10 cellular contexts compared by ENCODE assay signal in the genomic region with DNA sequence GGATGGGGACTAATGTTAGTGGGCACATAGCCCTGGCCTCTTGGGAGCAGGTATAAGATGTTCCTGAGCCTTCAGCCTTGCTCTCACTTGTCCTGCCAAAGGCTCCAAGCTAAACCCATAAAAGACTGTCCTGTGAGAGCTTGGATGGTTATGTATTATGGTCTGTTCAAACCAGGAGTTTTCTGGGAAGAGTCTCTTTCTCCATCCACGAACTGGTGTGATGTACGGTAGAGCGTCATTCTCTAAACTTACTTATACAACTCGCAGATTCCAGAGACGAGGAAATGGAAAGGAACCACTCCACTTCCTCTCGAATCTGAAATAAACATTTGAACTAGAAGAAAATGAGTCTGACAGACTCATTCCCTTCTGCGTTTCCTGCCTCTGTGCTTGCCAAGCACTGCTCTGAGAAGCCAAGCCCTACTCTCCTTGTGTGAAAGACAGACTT. TPM values are rescaled to one million over a fixed set of nuclear protein-coding genes. Genes with fewer than 3 reads are reported as not detected.
DNase-seq lines count a peak whose midpoint lies in the region; ATAC-seq, FAIRE-seq and TF ChIP-seq lines count a peak whose summit lies in the region.
"Had no signal": no experiment of that assay in that cellular context is flagged by ENCODE, and none has a peak within 500 bp of the region (broad histone marks: within the 10 kb centered on the region; RNA-seq: fewer than 3 reads in every experiment).

No MANE protein-coding gene starts in this region.

- H3K27me3 ChIP-seq in GM23248 (replicated peaks; ENCODE audit: insufficient read depth) = no peaks in the 10 kb centered on the region
- H3K27me3 ChIP-seq in mammary epithelial cell (ENCODE audit: insufficient read depth, low read length) = peaks cover 21% of the 10 kb centered on the region
- no peaks in the 10 kb centered on the region for H3K27me3 ChIP-seq in pancreas

- in situ Hi-C loops in GM23248 (cut with MboI) = no loop called here
- in situ Hi-C loops in mammary epithelial cell (cut with MboI; ENCODE audit: low sequenced_read_pairs in 2 of 2) = no loop called here

- no peaks in the 10 kb centered on the region for H3K9me2 ChIP-seq in GM23248 (ENCODE audit: insufficient read depth)

- H3K27me3 Mint-ChIP-seq in activated T-helper 1 cell treated with anti-CD3 and anti-CD28 coated beads, Interleukin-12 subunit alpha, Interleukin-12 subunit beta, Interleukin-2, Interleukin-4 antibody, amounts not matched to agents 30 ng/mL and 10 ng/mL and 1 ng/mL, durations not matched to agents 14 hours and 24 hours and 36 hours (ENCODE audit: insufficient read depth) = peaks cover 33% of the 10 kb centered on the region
- H3K27me3 Mint-ChIP-seq in activated T-cell treated with anti-CD3 and anti-CD28 coated beads, Interleukin-2, amount 50 U/mL, for 24 hours = peaks cover 18% of the 10 kb centered on the region

- H3K36me3 ChIP-seq in GM23248 (ENCODE audit: low read depth) (no peaks in the 10 kb centered on the region), mammary epithelial cell (ENCODE audit: insufficient read depth, low read length) (no peaks in the 10 kb centered on the region), pancreas (no peaks in the 10 kb centered on the region)

- H3F3A ChIP-seq in GM23248 (ENCODE audit: insufficient read depth) = peaks cover 23% of the 10 kb centered on the region

- peaks cover 10% of the 10 kb centered on the region for H3K4me1 Mint-ChIP-seq in activated T-helper 1 cell treated with anti-CD3 and anti-CD28 coated beads, Interleukin-12 subunit alpha, Interleukin-12 subunit beta, Interleukin-2, Interleukin-4 antibody, amounts not matched to agents 30 ng/mL and 10 ng/mL and 1 ng/mL, durations not matched to agents 14 hours and 24 hours and 36 hours (ENCODE audit: low read depth)
- peaks cover 10% of the 10 kb centered on the region for H3K4me1 Mint-ChIP-seq in activated T-cell treated with anti-CD3 and anti-CD28 coated beads, Interleukin-2, amount 50 U/mL, for 24 hours (ENCODE audit: low read depth)

- H3K79me2 ChIP-seq in GM23248 (ENCODE audit: insufficient read depth) (no peaks in the 10 kb centered on the region; the same call in 1 of the 2 replicates), mammary epithelial cell (ENCODE audit: insufficient read depth, low read length) (no peaks in the 10 kb centered on the region)

- no peak overlapping the region for H3K4me3 Mint-ChIP-seq in activated T-helper 1 cell treated with anti-CD3 and anti-CD28 coated beads, Interleukin-12 subunit alpha, Interleukin-12 subunit beta, Interleukin-2, Interleukin-4 antibody, amounts not matched to agents 30 ng/mL and 10 ng/mL and 1 ng/mL, durations not matched to agents 14 hours and 24 hours and 36 hours
- H3K4me3 Mint-ChIP-seq in activated T-cell treated with anti-CD3 and anti-CD28 coated beads, Interleukin-2, amount 50 U/mL, for 24 hours = no peak overlapping the region
- H3K4me3 Mint-ChIP-seq: activated CD8-positive, alpha-beta T cell treated with anti-CD3 and anti-CD28 coated beads, Interleukin-2, amount 10 ng/mL, durations not matched to agents 7 days and 5 days had no signal

- CTCF ChIA-PET in mammary epithelial cell (lab: Charles Lee; ENCODE audit: low non-redundant PET) = no interaction called here

- H3K27ac ChIP-seq in GM23248 = peak overlapping the region; percentile 1; the same call in 1 of the 2 replicates
- H3K27ac ChIP-seq in mammary epithelial cell (ENCODE audit: insufficient read depth, low read depth, low read length) = no peak overlapping the region
- peak overlapping the region in 1 of 4 donors; percentile 2 for H3K27ac ChIP-seq in pancreas

- dilution Hi-C loops in mammary epithelial cell (cut with HindIII; ENCODE audit: low sequenced_read_pairs) = no loop called here

- peak overlapping the region; percentile 77 for H2AFZ ChIP-seq in GM23248
- peak overlapping the region; percentile 54 for H2AFZ ChIP-seq in mammary epithelial cell (ENCODE audit: low read depth, low read length)

- 5% methylated on average over 7 of the region's 7 CpGs for WGBS in GM23248 (ENCODE audit: low coverage in 1 of 2, low lambda C conversion rate in 2 of 2, missing lambda C conversion rate in 2 of 2), 2 experiments
- 16% methylated on average over 7 of the region's 7 CpGs for WGBS in mammary epithelial cell (ENCODE audit: low coverage, missing lambda C conversion rate)
- WGBS in pancreas, 2 donors = 52 to 64% methylated on average over 7 of the region's 7 CpGs

- H3K4me3 ChIP-seq in GM23248 = peak overlapping the region; percentile 53
- H3K4me3 ChIP-seq in mammary epithelial cell (replicated peaks in 1 of 3; ENCODE audit: insufficient read depth in 1 of 3, low read depth in 2 of 3, low read length in 3 of 3) = no peak overlapping the region
- H3K4me3 ChIP-seq in skeletal muscle cell (ENCODE audit: low read depth, low read length) = peak overlapping the region; percentile 7
- no peak overlapping the region for H3K4me3 ChIP-seq in pancreas

- no peak overlapping the region for H3K27ac Mint-ChIP-seq in activated T-helper 1 cell treated with anti-CD3 and anti-CD28 coated beads, Interleukin-12 subunit alpha, Interleukin-12 subunit beta, Interleukin-2, Interleukin-4 antibody, amounts not matched to agents 30 ng/mL and 10 ng/mL and 1 ng/mL, durations not matched to agents 14 hours and 24 hours and 36 hours
- no peak overlapping the region for H3K27ac Mint-ChIP-seq in activated T-cell treated with anti-CD3 and anti-CD28 coated beads, Interleukin-2, amount 50 U/mL, for 24 hours
- H3K27ac Mint-ChIP-seq: activated CD8-positive, alpha-beta T cell treated with anti-CD3 and anti-CD28 coated beads, Interleukin-2, amount 10 ng/mL, durations not matched to agents 7 days and 5 days had no signal

- intact Hi-C loops in mammary epithelial cell (cut with micrococcal nuclease) (no loop called here), pancreas (cut with DNase I) (no loop called here)
- intact Hi-C loops in activated T-helper 1 cell treated with anti-CD3 and anti-CD28 coated beads, Interleukin-12 subunit alpha, Interleukin-12 subunit beta, Interleukin-2, Interleukin-4 antibody, amounts not matched to agents 30 ng/mL and 10 ng/mL and 1 ng/mL, durations not matched to agents 14 hours and 24 hours and 36 hours (cut with micrococcal nuclease) = no loop called here

- H4K20me1 ChIP-seq in GM23248 (ENCODE audit: insufficient read depth) (no peaks in the 10 kb centered on the region), mammary epithelial cell (ENCODE audit: insufficient read depth, low read length) (no peaks in the 10 kb centered on the region)

- DNase-seq in GM23248 (peak; percentile 50), mammary epithelial cell (no peak), inferior parietal cortex (ENCODE audit: extremely low spot score) (peak; percentile 58), skeletal muscle cell (ENCODE audit: low read depth) (no peak), pancreas (no peak), germinal center (ENCODE audit: low spot score) (no peak)
- no peak for DNase-seq in activated T-helper 1 cell treated with anti-CD3 and anti-CD28 coated beads, Interleukin-12 subunit alpha, Interleukin-12 subunit beta, Interleukin-2, Interleukin-4 antibody, amounts not matched to agents 30 ng/mL and 10 ng/mL and 1 ng/mL, durations not matched to agents 14 hours and 24 hours and 36 hours (ENCODE audit: low spot score)
- no peak for DNase-seq in activated T-cell treated with anti-CD3 and anti-CD28 coated beads, Interleukin-2, amount 50 U/mL, for 24 hours
- DNase-seq: activated CD8-positive, alpha-beta T cell treated with anti-CD3 and anti-CD28 coated beads, Interleukin-2, amount 10 ng/mL, durations not matched to agents 7 days and 5 days; Caco-2 had no signal

- no peaks in the 10 kb centered on the region for H3K9me3 ChIP-seq in GM23248 (ENCODE audit: low read depth)
- no peaks in the 10 kb centered on the region for H3K9me3 ChIP-seq in mammary epithelial cell (replicated peaks; ENCODE audit: insufficient read depth, low read length)
- H3K9me3 ChIP-seq in pancreas = no peaks in the 10 kb centered on the region
- H3K9me3 ChIP-seq: Caco-2 had no signal

- H3K4me1 ChIP-seq in GM23248 (ENCODE audit: insufficient read depth) = peaks cover 15% of the 10 kb centered on the region
- H3K4me1 ChIP-seq in mammary epithelial cell (ENCODE audit: insufficient read depth, low read length) = peaks cover 19% of the 10 kb centered on the region
- H3K4me1 ChIP-seq in pancreas = peaks cover 0 to 5% (median 0%) of the 10 kb centered on the region in 3 donors
- H3K4me1 ChIP-seq: Caco-2 had no signal

- H3K9ac ChIP-seq in GM23248 (peak overlapping the region; percentile 28), mammary epithelial cell (ENCODE audit: insufficient read depth, low read length) (no peak overlapping the region)

- no peak for TF ChIP-seq CTCF in mammary epithelial cell (conservative IDR thresholded peaks at IDR 0.05 in 1 of 2, IDR thresholded peaks at IDR 0.05 in 1 of 2; ENCODE audit: extremely low read depth in 1 of 2, insufficient read depth in 1 of 2, low read depth in 1 of 2, low read length in 2 of 2)
- TF ChIP-seq CTCF in pancreas (IDR thresholded peaks at IDR 0.05) = no peak

- ATAC-seq in pancreas = no peak
- ATAC-seq: activated CD8-positive, alpha-beta T cell treated with anti-CD3 and anti-CD28 coated beads, Interleukin-2, amount 10 ng/mL, durations not matched to agents 7 days and 5 days had no signal

- no peaks in the 10 kb centered on the region for H3K36me3 Mint-ChIP-seq in activated T-helper 1 cell treated with anti-CD3 and anti-CD28 coated beads, Interleukin-12 subunit alpha, Interleukin-12 subunit beta, Interleukin-2, Interleukin-4 antibody, amounts not matched to agents 30 ng/mL and 10 ng/mL and 1 ng/mL, durations not matched to agents 14 hours and 24 hours and 36 hours (ENCODE audit: low read depth)
- peaks cover 4% of the 10 kb centered on the region for H3K36me3 Mint-ChIP-seq in activated T-cell treated with anti-CD3 and anti-CD28 coated beads, Interleukin-2, amount 50 U/mL, for 24 hours (ENCODE audit: low read depth)

- no peaks in the 10 kb centered on the region for H3K9me3 Mint-ChIP-seq in activated T-helper 1 cell treated with anti-CD3 and anti-CD28 coated beads, Interleukin-12 subunit alpha, Interleukin-12 subunit beta, Interleukin-2, Interleukin-4 antibody, amounts not matched to agents 30 ng/mL and 10 ng/mL and 1 ng/mL, durations not matched to agents 14 hours and 24 hours and 36 hours
- no peaks in the 10 kb centered on the region for H3K9me3 Mint-ChIP-seq in activated T-cell treated with anti-CD3 and anti-CD28 coated beads, Interleukin-2, amount 50 U/mL, for 24 hours

- BruUV-seq in mammary epithelial cell (replicated peaks; lab: Mats Ljungman, UMichigan) = no TSS peak

- H3K4me2 ChIP-seq in GM23248 (ENCODE audit: unreplicated experiment) (peak overlapping the region; percentile 72), mammary epithelial cell (ENCODE audit: insufficient read depth, low read depth, low read length) (no peak overlapping the region)

- no peak for FAIRE-seq in pancreas (lab: Jason Lieb, UNC)

RNA-seq across cellular contexts. Expression of a gene that starts 5.3 kb away (rescaled TPM):
- 0.97 and 1.9 TPM in 2 replicates for total RNA-seq in GM23248 (2014; rRNA removed; shearing (Covaris generic))
- 0.38 and 0.39 TPM in 2 replicates for polyA plus RNA-seq in GM23248 (2016; fragmentation: Nextera tagmentation; extraction: Ambion mirVana)
- total RNA-seq in mammary epithelial cell = under 1 TPM; 0.14 to 0.33 TPM
- not detected for polyA plus RNA-seq in mammary epithelial cell
- not detected for polyA minus RNA-seq in mammary epithelial cell
- total RNA-seq in pancreas = 1 to 10 TPM; 1.1 to 3.4 (median 2.0) TPM
- 1 to 10 TPM; 1.7 to 3.5 TPM for polyA plus RNA-seq in pancreas
- 0.15 and 0.16 TPM in 2 replicates for total RNA-seq in activated T-helper 1 cell treated with anti-CD3 and anti-CD28 coated beads, Interleukin-12 subunit alpha, Interleukin-12 subunit beta, Interleukin-2, Interleukin-4 antibody, amounts not matched to agents 30 ng/mL and 10 ng/mL and 1 ng/mL, durations not matched to agents 14 hours and 24 hours and 36 hours
- total RNA-seq: Caco-2 had no signal

RNA-seq across cellular contexts. Expression of a gene that starts 35.9 kb away (rescaled TPM):
- total RNA-seq in GM23248 (2014; rRNA removed; shearing (Covaris generic)) = 10.3 and 12.5 TPM in 2 replicates
- polyA plus RNA-seq in GM23248 (2016; fragmentation: Nextera tagmentation; extraction: Ambion mirVana) (9.9 and 11.4 TPM in 2 replicates), mammary epithelial cell (10.3 TPM), pancreas (1 to 10 TPM; 2.7 to 6.1 TPM)
- total RNA-seq in mammary epithelial cell (10 to 100 TPM in 1 of 2 donors, 1 to 10 TPM in 1; 7.5 to 10.6 TPM), pancreas (10 to 100 TPM in 1 of 6 donors, 1 to 10 TPM in 5; 5.3 to 10.1 (median 6.5) TPM)
- 27.0 TPM for polyA minus RNA-seq in mammary epithelial cell
- total RNA-seq in activated T-helper 1 cell treated with anti-CD3 and anti-CD28 coated beads, Interleukin-12 subunit alpha, Interleukin-12 subunit beta, Interleukin-2, Interleukin-4 antibody, amounts not matched to agents 30 ng/mL and 10 ng/mL and 1 ng/mL, durations not matched to agents 14 hours and 24 hours and 36 hours = 11.8 and 14.5 TPM in 2 replicates

Comparison
In these comparisons a context has a peak if more than half of its experiments do, and no peak if none do; other contexts are left out.
1. DNase-seq: peak in GM23248 (single experiment) and inferior parietal cortex (single experiment); none in mammary epithelial cell (single experiment), skeletal muscle cell (single experiment), pancreas (0 of 6), germinal center (single experiment), activated T-helper 1 cell treated with anti-CD3 and anti-CD28 coated beads, Interleukin-12 subunit alpha, Interleukin-12 subunit beta, Interleukin-2, Interleukin-4 antibody, amounts not matched to agents 30 ng/mL and 10 ng/mL and 1 ng/mL, durations not matched to agents 14 hours and 24 hours and 36 hours (single experiment) and activated T-cell treated with anti-CD3 and anti-CD28 coated beads, Interleukin-2, amount 50 U/mL, for 24 hours (single experiment).
2. H3K4me3 ChIP-seq: peak in GM23248 (single experiment) and skeletal muscle cell (single experiment); none in mammary epithelial cell (0 of 3) and pancreas (0 of 4).